ENCODE assay signal across 8 cellular contexts in the genomic region with DNA sequence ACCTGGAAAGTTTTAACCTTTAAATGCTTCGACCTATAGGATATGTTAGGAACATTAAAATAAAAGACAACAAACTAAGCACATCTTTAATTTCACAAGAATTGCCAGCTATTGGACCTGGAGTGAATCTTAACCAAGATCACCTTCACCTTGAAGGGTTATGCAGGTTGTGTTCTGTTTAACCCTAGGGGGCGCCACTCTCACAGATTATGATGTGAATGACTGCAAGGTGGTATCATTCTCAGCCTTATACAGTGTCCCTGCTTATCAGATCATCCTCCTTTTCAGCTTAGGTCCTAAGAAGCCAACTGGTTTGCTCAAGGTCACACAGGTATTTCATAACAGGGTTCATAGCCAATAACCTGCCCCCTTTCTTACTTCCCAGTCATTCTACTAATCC. TPM values are rescaled to one million over a fixed set of nuclear protein-coding genes. Genes with fewer than 3 reads are reported as not detected.
DNase-seq lines count a peak whose midpoint lies in the region; ATAC-seq and TF ChIP-seq lines count a peak whose summit lies in the region.

No MANE protein-coding gene starts in this region.

- H3K36me3 ChIP-seq in GM06990 (ENCODE audit: control insufficient read depth, insufficient read depth, low read length), result no peaks in the 10 kb centered on the region
- H3K36me3 ChIP-seq in WERI-Rb-1, result no peaks in the 10 kb centered on the region
- no peaks in the 10 kb centered on the region for H3K36me3 ChIP-seq in mucosa of descending colon (ENCODE audit: low read depth)
- no peaks in the 10 kb centered on the region for H3K36me3 ChIP-seq in MG63

- H3K4me1 ChIP-seq in mucosa of descending colon (ENCODE audit: low read depth), result no peaks in the 10 kb centered on the region

- DNase-seq in GM06990 (ENCODE audit: extremely low read depth, insufficient read length) (no peak), WERI-Rb-1 (peak; percentile 46), mucosa of descending colon (peak in 1 of 3 donors; percentile 65), hippocampal formation (lab: John Stamatoyannopoulos, UW) (no peak), MG63 (no peak), AG08396 (ENCODE audit: low spot score) (no peak)

- peak; percentile 59 for TF ChIP-seq CTCF in GM06990 (IDR thresholded peaks at IDR 0.05; ENCODE audit: insufficient read depth, low read length, poor library complexity, severe bottlenecking)
- TF ChIP-seq CTCF in WERI-Rb-1 (IDR thresholded peaks at IDR 0.05; ENCODE audit: low read depth, low read length), result peak; percentile 51
- no peak for TF ChIP-seq CTCF in mucosa of descending colon (IDR thresholded peaks at IDR 0.05)

- no peaks in the 10 kb centered on the region for H3K9me3 ChIP-seq in WERI-Rb-1 (ENCODE audit: severe bottlenecking)
- H3K9me3 ChIP-seq in mucosa of descending colon, result no peaks in the 10 kb centered on the region
- H3K9me3 ChIP-seq in MG63, result no peaks in the 10 kb centered on the region

- peak; percentile 56 for ATAC-seq in GM21447 (IDR thresholded peaks at IDR 0.05; ENCODE audit: unreplicated experiment)
- peak; percentile 81 for ATAC-seq in mucosa of descending colon
- no peak for ATAC-seq in HG03025 (IDR thresholded peaks at IDR 0.05; ENCODE audit: low FRiP score, unreplicated experiment)

- H3K27me3 ChIP-seq in GM06990 (replicated peaks; ENCODE audit: control insufficient read depth, insufficient read depth, low read length) (no peaks in the 10 kb centered on the region), WERI-Rb-1 (ENCODE audit: insufficient read depth, low read depth, severe bottlenecking) (no peaks in the 10 kb centered on the region), MG63 (no peaks in the 10 kb centered on the region)

- intact Hi-C loops in mucosa of descending colon (cut with DNase I, micrococcal nuclease), result no loop called here

- H3K4me3 ChIP-seq in GM06990 (replicated peaks; ENCODE audit: low read depth, low read length) (no peak overlapping the region), WERI-Rb-1 (ENCODE audit: low read depth, low read length) (no peak overlapping the region), mucosa of descending colon (no peak overlapping the region), MG63 (no peak overlapping the region)

- no peak overlapping the region for H3K27ac ChIP-seq in WERI-Rb-1

RNA-seq across cellular contexts. Expression of gene INTS6L, which starts 23.5 kb away (rescaled TPM):
- total RNA-seq in mucosa of descending colon, result 10 to 100 TPM; 14.2 to 19.8 (median 15.0) TPM
- total RNA-seq in MG63 (2014; rRNA removed; shearing (Covaris generic); ENCODE audit: low replicate concordance), result 1.4 and 2.3 TPM in 2 replicates
